ENCODE assay signal across 8 cellular contexts in genomic region chr12:15278816-15279658, GRCh38. TPM values are rescaled to one million over a fixed set of nuclear protein-coding genes. Genes with fewer than 3 reads are reported as not detected.
DNase-seq lines count a peak whose midpoint lies in the region; ATAC-seq and TF ChIP-seq lines count a peak whose summit lies in the region.

No MANE protein-coding gene starts in this region.

- CTCF ChIA-PET in GM10248 (lab: Yijun Ruan, JAX) = interaction anchor here (1.0 to 5.3 kb wide), 5 partner anchors 115 to 307 kb away, joined by 3 to 28 read pairs (median 6); no protein-coding TSS in a partner anchor

- TF ChIP-seq POLR2A in spleen (IDR thresholded peaks at IDR 0.05) = no peak

- H3K9me3 ChIP-seq in RWPE2 (ENCODE audit: severe bottlenecking) (no peaks in the 10 kb centered on the region), spleen (no peaks in the 10 kb centered on the region)

- H3K4me1 ChIP-seq in RWPE2 (ENCODE audit: insufficient read depth, poor library complexity, severe bottlenecking) = peaks cover 34% of the 10 kb centered on the region
- H3K4me1 ChIP-seq in spleen = peaks cover 0 to 15% (median 9%) of the 10 kb centered on the region in 6 donors

- no peaks in the 10 kb centered on the region for H3K36me3 ChIP-seq in RWPE2 (ENCODE audit: low read depth)
- no peaks in the 10 kb centered on the region for H3K36me3 ChIP-seq in spleen

- in situ Hi-C loops in GM13976 (cut with MboI; ENCODE audit: low sequenced_read_pairs, unreplicated experiment) = loop anchor here (10.0 to 25.0 kb wide), 2 partner anchors 306 to 558 kb away; no protein-coding TSS in a partner anchor

- 24 to 46% (median 30%) methylated on average over 10 of the region's 10 CpGs for WGBS in spleen, 5 donors

- intact Hi-C loops in spleen (cut with DNase I; ENCODE audit: low total_unique reads) = loop anchor here (5.0 to 10.0 kb wide), 2 partner anchors 243 to 576 kb away; no protein-coding TSS in a partner anchor

- POLR2A ChIA-PET in GM10248 (lab: Yijun Ruan, JAX) = no interaction called here

- peak; percentile 76 for ATAC-seq in GM18520 (IDR thresholded peaks at IDR 0.05; ENCODE audit: unreplicated experiment)
- peak; percentile 85 for ATAC-seq in HG03139 (IDR thresholded peaks at IDR 0.05; ENCODE audit: unreplicated experiment)
- peak; percentile 59 for ATAC-seq in RWPE2 (ENCODE audit: low read depth)

- no peak overlapping the region for H3K4me3 ChIP-seq in RWPE2 (ENCODE audit: severe bottlenecking)
- H3K4me3 ChIP-seq in foreskin fibroblast (ENCODE audit: low read depth in 1 of 2, low read length in 2 of 2) = no peak overlapping the region
- no peak overlapping the region for H3K4me3 ChIP-seq in spleen

- H3K27ac ChIP-seq in RWPE2 (ENCODE audit: poor library complexity, severe bottlenecking) (peak overlapping the region; percentile 96), spleen (peak overlapping the region in 6 of 8 donors; percentile 30 to 73 (median 66))

- H3K27me3 ChIP-seq in RWPE2 (ENCODE audit: insufficient read depth, poor library complexity, severe bottlenecking) = no peaks in the 10 kb centered on the region
- peaks cover 0 to 7% (median 0%) of the 10 kb centered on the region in 7 donors for H3K27me3 ChIP-seq in spleen (replicated peaks in 1 of 7)

- no peak for TF ChIP-seq CTCF in RWPE2 (IDR thresholded peaks at IDR 0.05; ENCODE audit: poor library complexity, severe bottlenecking)
- TF ChIP-seq CTCF in foreskin fibroblast (IDR thresholded peaks at IDR 0.05; ENCODE audit: low read depth, low read length) = no peak
- peak in 1 of 11 experiments; percentile 10 for TF ChIP-seq CTCF in spleen (IDR thresholded peaks at IDR 0.05 in 8 of 11, conservative IDR thresholded peaks at IDR 0.05 in 3 of 11)
- TF ChIP-seq CTCF in GM10248 (IDR thresholded peaks at IDR 0.05; ENCODE audit: control extremely low read depth, extremely low read depth, low read depth, missing control alignments) = no peak
- TF ChIP-seq CTCF in GM13976 (IDR thresholded peaks at IDR 0.05; ENCODE audit: borderline replicate concordance, control extremely low read depth, extremely low read depth, insufficient read depth, missing control alignments) = no peak

- peak; percentile 75 for DNase-seq in RWPE2 (ENCODE audit: low spot score)
- DNase-seq in foreskin fibroblast = peak; percentile 86 to 92
- DNase-seq in spleen = peak; percentile 77
- no peak for DNase-seq in HUDEP-2 (lab: John Stamatoyannopoulos, UW; ENCODE audit: unreplicated experiment in 76 of 76)
- DNase-seq in GM10248 (ENCODE audit: extremely low spot score) = no peak
- no peak for DNase-seq in GM13976 (ENCODE audit: low spot score)

RNA-seq across cellular contexts. Expression of gene PTPRO, which starts 43.3 kb away (rescaled TPM):
- total RNA-seq in spleen = 10 to 100 TPM in 2 of 7 donors, 1 to 10 TPM in 5; 5.0 to 12.2 (median 6.1) TPM
- polyA plus RNA-seq in spleen = 1 to 10 TPM; 2.3 to 3.8 (median 3.3) TPM

RNA-seq across cellular contexts. Expression of gene RERG, which starts 57.8 kb away (rescaled TPM):
- 10 to 100 TPM; 16.4 to 74.7 (median 54.4) TPM for total RNA-seq in spleen
- 10 to 100 TPM; 10.1 to 26.9 (median 14.5) TPM for polyA plus RNA-seq in spleen

Comparison
In these comparisons a context has a peak if more than half of its experiments do, and no peak if none do; other contexts are left out.
1. DNase-seq: peak in RWPE2 (single experiment), foreskin fibroblast (2 of 2) and spleen (single experiment); none in HUDEP-2 (0 of 76), GM10248 (single experiment) and GM13976 (single experiment).
2. Peak in every context shown above with its lines, with median percentiles within 50 percentile points of each other: ATAC-seq.